In genomic region chr2:167898297-167898696, GRCh38 we compare ENCODE assay signal across 30 cellular contexts.
"Had no signal": no experiment of that assay in that cellular context is flagged by ENCODE, and none has a peak within 500 bp of the region (broad histone marks: within the 10 kb centered on the region; RNA-seq: fewer than 3 reads in every experiment).

No MANE protein-coding gene starts in this region.

- H3K27me3 ChIP-seq: adrenal gland, body of pancreas, esophagus muscularis mucosa, foreskin keratinocyte, gastrocnemius medialis had no signal

- H3K4me1 Mint-ChIP-seq: activated CD4-positive, alpha-beta memory T cell treated with anti-CD3 and anti-CD28 coated beads, Interleukin-2, amount 10 ng/mL, durations not matched to agents 7 days and 5 days; activated CD4-positive, alpha-beta T cell treated with anti-CD3 and anti-CD28 coated beads, Interleukin-2, amount 10 ng/mL, durations not matched to agents 7 days and 5 days; activated naive CD4-positive, alpha-beta T cell treated with anti-CD3 and anti-CD28 coated beads, Interleukin-2, amount 50 U/mL, for 24 hours; activated naive CD8-positive, alpha-beta T cell treated with anti-CD3 and anti-CD28 coated beads for 36 hours; activated naive CD8-positive, alpha-beta T cell treated with anti-CD3 and anti-CD28 coated beads, Interleukin-2, amount 50 U/mL, for 24 hours had no signal

- H3K27ac ChIP-seq: adrenal gland, body of pancreas, esophagus muscularis mucosa, foreskin keratinocyte, gastrocnemius medialis, VCaP had no signal

- ATAC-seq: activated naive CD8-positive, alpha-beta T cell treated with anti-CD3 and anti-CD28 coated beads, Interleukin-2, amount 50 U/mL, for 24 hours; body of pancreas; effector memory CD8-positive, alpha-beta T cell; foreskin keratinocyte; gastrocnemius medialis; WTC11 had no signal

- H3K9me3 ChIP-seq: adrenal gland, body of pancreas, gastrocnemius medialis had no signal

- H3K27ac Mint-ChIP-seq: activated CD4-positive, alpha-beta memory T cell treated with anti-CD3 and anti-CD28 coated beads, Interleukin-2, amount 10 ng/mL, durations not matched to agents 7 days and 5 days; activated CD4-positive, alpha-beta T cell treated with anti-CD3 and anti-CD28 coated beads, Interleukin-2, amount 10 ng/mL, durations not matched to agents 7 days and 5 days; activated naive CD4-positive, alpha-beta T cell treated with anti-CD3 and anti-CD28 coated beads for 36 hours; activated naive CD4-positive, alpha-beta T cell treated with anti-CD3 and anti-CD28 coated beads, Interleukin-2, amount 50 U/mL, for 24 hours; activated naive CD8-positive, alpha-beta T cell treated with anti-CD3 and anti-CD28 coated beads for 36 hours; activated naive CD8-positive, alpha-beta T cell treated with anti-CD3 and anti-CD28 coated beads, Interleukin-2, amount 50 U/mL, for 24 hours; activated T-helper 1 cell treated with anti-CD3 and anti-CD28 coated beads, Interleukin-12 subunit alpha, Interleukin-12 subunit beta, Interleukin-2, Interleukin-4 antibody, amounts not matched to agents 30 ng/mL and 10 ng/mL and 1 ng/mL, durations not matched to agents 14 hours and 24 hours and 36 hours; activated T-helper 2 cell treated with anti-CD3 and anti-CD28 coated beads, Interferon-gamma antibody, Interleukin-2, Interleukin-4, amounts not matched to agents 10 μg/mL and 5 μg/mL and 100 μg/mL, durations not matched to agents 14 hours and 24 hours and 36 hours; effector memory CD8-positive, alpha-beta T cell; WTC11 had no signal

- H3K36me3 ChIP-seq: adrenal gland, esophagus muscularis mucosa, gastrocnemius medialis had no signal

- H3K36me3 Mint-ChIP-seq: activated naive CD4-positive, alpha-beta T cell treated with anti-CD3 and anti-CD28 coated beads, Interleukin-2, amount 50 U/mL, for 24 hours; activated naive CD8-positive, alpha-beta T cell treated with anti-CD3 and anti-CD28 coated beads for 36 hours had no signal

- H3K9me3 Mint-ChIP-seq: activated CD4-positive, alpha-beta memory T cell treated with anti-CD3 and anti-CD28 coated beads, Interleukin-2, amount 10 ng/mL, durations not matched to agents 7 days and 5 days; activated CD4-positive, alpha-beta T cell treated with anti-CD3 and anti-CD28 coated beads, Interleukin-2, amount 10 ng/mL, durations not matched to agents 7 days and 5 days; activated naive CD4-positive, alpha-beta T cell treated with anti-CD3 and anti-CD28 coated beads for 36 hours; activated naive CD8-positive, alpha-beta T cell treated with anti-CD3 and anti-CD28 coated beads for 36 hours; activated naive CD8-positive, alpha-beta T cell treated with anti-CD3 and anti-CD28 coated beads, Interleukin-2, amount 50 U/mL, for 24 hours; activated T-helper 1 cell treated with anti-CD3 and anti-CD28 coated beads, Interleukin-12 subunit alpha, Interleukin-12 subunit beta, Interleukin-2, Interleukin-4 antibody, amounts not matched to agents 30 ng/mL and 10 ng/mL and 1 ng/mL, durations not matched to agents 14 hours and 24 hours and 36 hours; activated T-helper 2 cell treated with anti-CD3 and anti-CD28 coated beads, Interferon-gamma antibody, Interleukin-2, Interleukin-4, amounts not matched to agents 10 μg/mL and 5 μg/mL and 100 μg/mL, durations not matched to agents 14 hours and 24 hours and 36 hours; effector memory CD8-positive, alpha-beta T cell had no signal

- H3K4me3 Mint-ChIP-seq: activated CD4-positive, alpha-beta memory T cell treated with anti-CD3 and anti-CD28 coated beads, Interleukin-2, amount 10 ng/mL, durations not matched to agents 7 days and 5 days; activated CD4-positive, alpha-beta T cell treated with anti-CD3 and anti-CD28 coated beads, Interleukin-2, amount 10 ng/mL, durations not matched to agents 7 days and 5 days; activated naive CD4-positive, alpha-beta T cell treated with anti-CD3 and anti-CD28 coated beads for 36 hours; activated naive CD4-positive, alpha-beta T cell treated with anti-CD3 and anti-CD28 coated beads, Interleukin-2, amount 50 U/mL, for 24 hours; activated naive CD8-positive, alpha-beta T cell treated with anti-CD3 and anti-CD28 coated beads for 36 hours; activated naive CD8-positive, alpha-beta T cell treated with anti-CD3 and anti-CD28 coated beads, Interleukin-2, amount 50 U/mL, for 24 hours; activated T-helper 1 cell treated with anti-CD3 and anti-CD28 coated beads, Interleukin-12 subunit alpha, Interleukin-12 subunit beta, Interleukin-2, Interleukin-4 antibody, amounts not matched to agents 30 ng/mL and 10 ng/mL and 1 ng/mL, durations not matched to agents 14 hours and 24 hours and 36 hours; effector memory CD8-positive, alpha-beta T cell; WTC11 had no signal

- DNase-seq: activated CD4-positive, alpha-beta memory T cell treated with anti-CD3 and anti-CD28 coated beads, Interleukin-2, amount 10 ng/mL, durations not matched to agents 7 days and 5 days; activated CD4-positive, alpha-beta T cell treated with anti-CD3 and anti-CD28 coated beads for 1 hour; activated CD4-positive, alpha-beta T cell treated with anti-CD3 and anti-CD28 coated beads for 4 hours; activated CD4-positive, alpha-beta T cell treated with anti-CD3 and anti-CD28 coated beads, Interleukin-2, amount 10 ng/mL, durations not matched to agents 7 days and 5 days; activated CD4-positive, alpha-beta T cell treated with anti-CD3 and anti-CD28 coated beads, Interleukin-2, amount 50 U/mL, for 4 hours; activated effector memory CD4-positive, alpha-beta T cell treated with anti-CD3 and anti-CD28 coated beads, Interleukin-2, amount 50 U/mL, for 16 hours; activated naive CD4-positive, alpha-beta T cell treated with anti-CD3 and anti-CD28 coated beads for 36 hours; activated naive CD8-positive, alpha-beta T cell treated with anti-CD3 and anti-CD28 coated beads for 36 hours; activated naive CD8-positive, alpha-beta T cell treated with anti-CD3 and anti-CD28 coated beads, Interleukin-2, amount 50 U/mL, for 24 hours; activated T-cell treated with anti-CD3 and anti-CD28 coated beads, Interleukin-2, amount 50 U/mL, for 48 hours; adrenal gland; amygdala; aorta; body of pancreas; caudate nucleus; cortex of kidney; dermis blood vessel endothelial cell; effector CD4-positive, alpha-beta T cell; effector memory CD8-positive, alpha-beta T cell; erythroblast; foreskin keratinocyte; gastrocnemius medialis; glutamatergic neuron; T-helper 2 cell had no signal

- H3K27me3 Mint-ChIP-seq: activated naive CD8-positive, alpha-beta T cell treated with anti-CD3 and anti-CD28 coated beads for 36 hours had no signal

- H3K4me3 ChIP-seq: adrenal gland, body of pancreas, esophagus muscularis mucosa, gastrocnemius medialis had no signal

- H3K4me1 ChIP-seq: adrenal gland, body of pancreas, esophagus muscularis mucosa, foreskin keratinocyte, gastrocnemius medialis had no signal
